24 cellular contexts compared by ENCODE assay signal in genomic region chr19:44729516-44730033, GRCh38. TPM values are rescaled to one million over a fixed set of nuclear protein-coding genes. Genes with fewer than 3 reads are reported as not detected.
"Had no signal": no experiment of that assay in that cellular context is flagged by ENCODE, and none has a peak within 500 bp of the region (broad histone marks: within the 10 kb centered on the region; RNA-seq: fewer than 3 reads in every experiment).

No MANE protein-coding gene starts in this region.

- H3K4me1 Mint-ChIP-seq: neural progenitor cell had no signal

- H3K4me2 ChIP-seq: neural progenitor cell had no signal

- H3K36me3 Mint-ChIP-seq: naive thymus-derived CD8-positive, alpha-beta T cell; neural progenitor cell had no signal

- H3K9me3 ChIP-seq: body of pancreas, heart right ventricle had no signal

- H3K9me3 Mint-ChIP-seq: activated naive CD4-positive, alpha-beta T cell treated with anti-CD3 and anti-CD28 coated beads for 36 hours; naive thymus-derived CD8-positive, alpha-beta T cell; neural progenitor cell had no signal

- H3K27me3 Mint-ChIP-seq: naive thymus-derived CD8-positive, alpha-beta T cell had no signal

- DNase-seq: activated CD4-positive, alpha-beta T cell treated with anti-CD3 and anti-CD28 coated beads, Interleukin-2, amount 50 U/mL, for 48 hours; activated naive CD4-positive, alpha-beta T cell treated with anti-CD3 and anti-CD28 coated beads for 36 hours; activated T-cell treated with anti-CD3 and anti-CD28 coated beads, Interleukin-2, amount 50 U/mL, for 48 hours; body of pancreas; effector CD4-positive, alpha-beta T cell; heart right ventricle; naive thymus-derived CD8-positive, alpha-beta T cell; posterior cingulate gyrus; stimulated activated CD4-positive, alpha-beta T cell treated with anti-CD3 and anti-CD28 coated beads, Interleukin-2, amount 100 ng/mL, for 48 hours; stimulated activated CD8-positive, alpha-beta memory T cell treated with anti-CD3 and anti-CD28 coated beads, Interleukin-4, amount 100 ng/mL, for 48 hours; stimulated activated naive CD4-positive, alpha-beta T cell treated with Interleukin-2 at 50 U/mL for 16 hours; SW 1271; WERI-Rb-1 had no signal

- H3K27me3 ChIP-seq: body of pancreas, cardiac muscle cell, heart right ventricle, neural progenitor cell had no signal

- H3K4me3 ChIP-seq: body of pancreas, cardiac muscle cell, heart right ventricle, lung, neural progenitor cell had no signal

- H3K4me1 ChIP-seq: neural progenitor cell had no signal

- H3K4me3 Mint-ChIP-seq: activated naive CD4-positive, alpha-beta T cell treated with anti-CD3 and anti-CD28 coated beads for 36 hours; naive thymus-derived CD8-positive, alpha-beta T cell; neural progenitor cell had no signal

- H2AFZ ChIP-seq: neural progenitor cell had no signal

- H3K27ac Mint-ChIP-seq: activated naive CD4-positive, alpha-beta T cell treated with anti-CD3 and anti-CD28 coated beads for 36 hours; neural progenitor cell had no signal

- H3K9ac ChIP-seq: neural progenitor cell had no signal

- FAIRE-seq: endometrium, keratinocyte had no signal

- H3K36me3 ChIP-seq: cardiac muscle cell, heart right ventricle, neural progenitor cell, WERI-Rb-1 had no signal

- ATAC-seq: body of pancreas; heart right ventricle; naive thymus-derived CD8-positive, alpha-beta T cell had no signal

- H3K27ac ChIP-seq: body of pancreas, cardiac muscle cell, heart right ventricle, neural progenitor cell, WERI-Rb-1 had no signal

RNA-seq across cellular contexts. Expression of gene CEACAM16, which starts 30.6 kb away (rescaled TPM):
- total RNA-seq: activated naive CD4-positive, alpha-beta T cell treated with anti-CD3 and anti-CD28 coated beads for 36 hours; cardiac muscle cell; chondrocyte; epithelial cell of proximal tubule; heart right ventricle; naive thymus-derived CD8-positive, alpha-beta T cell; omental fat pad; renal cortical epithelial cell; T-helper 2 cell treated with Interferon-gamma antibody and Interleukin-4, amounts not matched to agents 100 ng/mL and 5 ng/mL, for 36 hours; ureter had no signal
- polyA plus RNA-seq: cardiac muscle cell; heart right ventricle; keratinocyte; lung; naive thymus-derived CD8-positive, alpha-beta T cell had no signal

RNA-seq across cellular contexts. Expression of gene CBLC, which starts 48.1 kb away (rescaled TPM):
- total RNA-seq: activated naive CD4-positive, alpha-beta T cell treated with anti-CD3 and anti-CD28 coated beads for 36 hours; cardiac muscle cell; chondrocyte; naive thymus-derived CD8-positive, alpha-beta T cell; T-helper 2 cell treated with Interferon-gamma antibody and Interleukin-4, amounts not matched to agents 100 ng/mL and 5 ng/mL, for 36 hours had no signal
- polyA plus RNA-seq: heart right ventricle had no signal
